1 cellular context compared by ENCODE assay signal in genomic region chr19:57682226-57682766, GRCh38.
A peak's percentile ranks its signal among the peaks of the same experiment; 100 is the strongest.
TF ChIP-seq lines count a peak whose summit lies in the region.

No MANE protein-coding gene starts in this region.

TF ChIP-seq in HepG2, 621 proteins besides CTCF, POLR2A, EP300 and RAD21 (continued from another document and continues in another):
- TF ChIP-seq AGO2 (optimal IDR thresholded peaks at IDR 0.05; ENCODE audit: low read depth, low read length) (peak; percentile 58), ZNF850 (CRISPR knock-in tag; conservative IDR thresholded peaks at IDR 0.05) (no peak), GATAD2A (CRISPR knock-in tag; IDR thresholded peaks at IDR 0.05) (no peak), IRF9 (CRISPR knock-in tag; IDR thresholded peaks at IDR 0.05; ENCODE audit: borderline replicate concordance) (0 out of 2 replicates have a peak, but pooled peaks have one; percentile 9), ZNF687 (CRISPR knock-in tag; IDR thresholded peaks at IDR 0.05) (peak; percentile 54), ZFX (CRISPR knock-in tag; IDR thresholded peaks at IDR 0.05; ENCODE audit: low read depth) (no peak), POLR2G (IDR thresholded peaks at IDR 0.05; ENCODE audit: low read depth, low read length) (0 out of 2 replicates have a peak, but pooled peaks have one; percentile 3), EEA1 (CRISPR knock-in tag; IDR thresholded peaks at IDR 0.05; ENCODE audit: borderline replicate concordance) (peak; percentile 10; the same call in 1 of the 2 replicates), E2F5 (CRISPR knock-in tag; conservative IDR thresholded peaks at IDR 0.05) (no peak), ARID4A (CRISPR knock-in tag; IDR thresholded peaks at IDR 0.05; ENCODE audit: borderline replicate concordance) (peak; percentile 83; the same call in 1 of the 2 replicates), ZNF605 (CRISPR knock-in tag; IDR thresholded peaks at IDR 0.05) (0 out of 2 replicates have a peak, but pooled peaks have one; percentile 3), CENPT (CRISPR knock-in tag; IDR thresholded peaks at IDR 0.05; ENCODE audit: low read depth) (no peak), ZFP82 (CRISPR knock-in tag; IDR thresholded peaks at IDR 0.05; ENCODE audit: borderline replicate concordance) (no peak), XBP1 (CRISPR knock-in tag; IDR thresholded peaks at IDR 0.05) (no peak), DZIP1 (CRISPR knock-in tag; IDR thresholded peaks at IDR 0.05) (0 out of 2 replicates have a peak, but pooled peaks have one; percentile 30), ZNF713 (CRISPR knock-in tag; IDR thresholded peaks at IDR 0.05) (peak; percentile 72; the same call in 1 of the 2 replicates), TRAFD1 (CRISPR knock-in tag; IDR thresholded peaks at IDR 0.05; ENCODE audit: borderline replicate concordance) (0 out of 2 replicates have a peak, but pooled peaks have one; percentile 12), KDM6A (CRISPR knock-in tag; IDR thresholded peaks at IDR 0.05; ENCODE audit: low read depth) (no peak), ZNF543 (CRISPR knock-in tag; IDR thresholded peaks at IDR 0.05) (peak; percentile 36; the same call in 1 of the 2 replicates), ZNF430 (CRISPR knock-in tag; IDR thresholded peaks at IDR 0.05) (peak; percentile 47; the same call in 1 of the 2 replicates), UBTF (CRISPR knock-in tag; IDR thresholded peaks at IDR 0.05) (peak; percentile 12; the same call in 1 of the 2 replicates), PAWR (CRISPR knock-in tag; IDR thresholded peaks at IDR 0.05; ENCODE audit: borderline replicate concordance) (0 out of 2 replicates have a peak, but pooled peaks have one; percentile 57), DMAP1 (CRISPR knock-in tag; IDR thresholded peaks at IDR 0.05) (0 out of 2 replicates have a peak, but pooled peaks have one; percentile 7), CSRNP1 (CRISPR knock-in tag; IDR thresholded peaks at IDR 0.05) (peak; percentile 67; the same call in 1 of the 2 replicates), NFAT5 (CRISPR knock-in tag; IDR thresholded peaks at IDR 0.05) (no peak), ZNF224 (CRISPR knock-in tag; IDR thresholded peaks at IDR 0.05) (peak; percentile 76; the same call in 1 of the 2 replicates), ZNF558 (CRISPR knock-in tag; IDR thresholded peaks at IDR 0.05; ENCODE audit: borderline replicate concordance) (no peak)
